ENCODE assay signal across 6 cellular contexts in the genomic region with DNA sequence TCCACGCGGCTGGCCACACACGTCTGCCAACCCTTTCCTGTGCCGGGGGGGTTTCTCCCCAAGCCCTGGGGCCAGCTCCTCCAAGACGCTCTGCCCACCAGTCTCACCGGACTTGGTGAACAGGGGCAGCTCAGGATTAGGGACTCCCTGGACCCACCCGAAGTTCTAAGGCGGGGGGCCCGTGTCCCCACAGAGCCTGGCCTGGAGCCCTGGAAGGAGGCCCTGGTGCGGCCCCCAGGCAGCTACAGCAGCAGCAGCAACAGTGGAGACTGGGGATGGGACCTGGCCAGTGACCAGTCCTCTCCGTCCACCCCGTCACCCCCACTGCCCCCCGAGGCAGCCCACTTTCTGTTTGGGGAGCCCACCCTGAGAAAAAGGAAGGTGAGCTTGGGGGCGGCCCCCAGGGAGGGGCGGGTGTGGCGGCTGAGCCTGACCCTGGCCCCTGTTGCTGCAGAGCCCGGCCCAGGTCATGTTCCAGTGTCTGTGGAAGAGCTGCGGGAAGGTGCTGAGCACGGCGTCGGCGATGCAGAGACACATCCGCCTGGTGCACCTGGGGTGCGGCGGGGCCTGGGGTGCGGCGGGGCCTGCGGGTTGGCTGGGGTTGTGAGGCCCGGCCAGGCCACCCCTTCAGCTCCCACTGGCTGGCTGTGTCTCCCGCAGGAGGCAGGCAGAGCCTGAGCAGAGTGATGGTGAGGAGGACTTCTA. TPM values are rescaled to one million over a fixed set of nuclear protein-coding genes. Genes with fewer than 3 reads are reported as not detected.
A peak's percentile ranks its signal among the peaks of the same experiment; 100 is the strongest.
DNase-seq lines count a peak whose midpoint lies in the region; ATAC-seq and TF ChIP-seq lines count a peak whose summit lies in the region.

No MANE protein-coding gene starts in this region.

- 79 to 83% (median 80%) methylated on average over 15 to 30 of the region's 30 CpGs for WGBS in heart left ventricle, 4 donors

- H3K4me1 ChIP-seq in heart left ventricle (peaks cover 9 to 46% (median 35%) of the 10 kb centered on the region in 12 donors), tibial artery (peaks cover 0 to 41% (median 31%) of the 10 kb centered on the region in 4 donors)

- H3K27ac ChIP-seq in heart left ventricle (peak overlapping the region in 11 of 12 donors; percentile 88 to 99 (median 94)), tibial artery (peak overlapping the region; percentile 97)

- H3K27me3 Mint-ChIP-seq in activated CD4-positive, alpha-beta T cell treated with anti-CD3 and anti-CD28 coated beads, Interleukin-2, amount 10 ng/mL, durations not matched to agents 24 days and 14 days, result no peaks in the 10 kb centered on the region

- no peaks in the 10 kb centered on the region for H3K9me3 ChIP-seq in heart left ventricle
- H3K9me3 ChIP-seq in tibial artery, result no peaks in the 10 kb centered on the region

- peaks cover 5% of the 10 kb centered on the region for H3K4me1 Mint-ChIP-seq in activated CD4-positive, alpha-beta T cell treated with anti-CD3 and anti-CD28 coated beads, Interleukin-2, amount 10 ng/mL, durations not matched to agents 24 days and 14 days

- intact Hi-C loops in activated CD4-positive, alpha-beta T cell treated with anti-CD3 and anti-CD28 coated beads, Interleukin-2, amount 10 ng/mL, durations not matched to agents 24 days and 14 days (cut with micrococcal nuclease), result loop anchor here (5.0 kb wide), 1 partner anchor 35 kb away; a partner anchor contains a TSS
- intact Hi-C loops in heart left ventricle (cut with DNase I) (loop anchor here in 1 of 10 donors (5.0 kb wide), 1 partner anchor 85 kb away; no protein-coding TSS in a partner anchor), tibial artery (cut with DNase I; ENCODE audit: low total_unique reads) (loop anchor here (10.0 kb wide), 1 partner anchor 117 kb away; a partner anchor contains a TSS)

- no peak overlapping the region for H3K27ac Mint-ChIP-seq in activated CD4-positive, alpha-beta T cell treated with anti-CD3 and anti-CD28 coated beads, Interleukin-2, amount 10 ng/mL, durations not matched to agents 24 days and 14 days

- H3K27me3 ChIP-seq in heart left ventricle, result no peaks in the 10 kb centered on the region
- H3K27me3 ChIP-seq in tibial artery, result no peaks in the 10 kb centered on the region

- no peaks in the 10 kb centered on the region for H3K9me3 Mint-ChIP-seq in activated CD4-positive, alpha-beta T cell treated with anti-CD3 and anti-CD28 coated beads, Interleukin-2, amount 10 ng/mL, durations not matched to agents 24 days and 14 days

- H3K36me3 ChIP-seq in heart left ventricle (peaks cover 0 to 54% (median 45%) of the 10 kb centered on the region in 9 donors), tibial artery (peaks cover 22 to 35% (median 23%) of the 10 kb centered on the region in 3 donors)

- H3K36me3 Mint-ChIP-seq in activated CD4-positive, alpha-beta T cell treated with anti-CD3 and anti-CD28 coated beads, Interleukin-2, amount 10 ng/mL, durations not matched to agents 24 days and 14 days (ENCODE audit: low read depth), result peaks cover 3% of the 10 kb centered on the region

- peak overlapping the region; percentile 51 for H3K4me3 Mint-ChIP-seq in activated CD4-positive, alpha-beta T cell treated with anti-CD3 and anti-CD28 coated beads, Interleukin-2, amount 10 ng/mL, durations not matched to agents 24 days and 14 days

- H3K4me3 ChIP-seq in heart left ventricle (peak overlapping the region in 10 of 12 donors; percentile 51 to 81 (median 68)), tibial artery (peak overlapping the region in 1 of 2 donors; percentile 93)

- TF ChIP-seq CTCF in heart left ventricle (IDR thresholded peaks at IDR 0.05) (no peak), tibial artery (IDR thresholded peaks at IDR 0.05) (no peak)

- DNase-seq in activated CD4-positive, alpha-beta T cell treated with anti-CD3 and anti-CD28 coated beads, Interleukin-2, amount 10 ng/mL, durations not matched to agents 24 days and 14 days, result no peak
- no peak for DNase-seq in activated CD4-positive, alpha-beta T cell treated with anti-CD3 and anti-CD28 coated beads for 1 hour
- DNase-seq in heart left ventricle (peak in 1 of 5 donors; percentile 65), tibial artery (no peak), AML-193 (lab: John Stamatoyannopoulos, UW) (no peak), Ammon's horn (ENCODE audit: low spot score) (no peak)

- TF ChIP-seq POLR2A in heart left ventricle (IDR thresholded peaks at IDR 0.05), result no peak

- no peak for ATAC-seq in heart left ventricle

RNA-seq across cellular contexts. Expression of a gene that starts 2.3 kb away (rescaled TPM):
- 41.0 and 43.6 TPM in 2 replicates for total RNA-seq in activated CD4-positive, alpha-beta T cell treated with anti-CD3 and anti-CD28 coated beads, Interleukin-2, amount 10 ng/mL, durations not matched to agents 24 days and 14 days
- 10 to 100 TPM; 41.4 to 82.5 (median 70.7) TPM for total RNA-seq in heart left ventricle
- 10 to 100 TPM; 18.3 to 80.3 TPM for polyA plus RNA-seq in heart left ventricle

RNA-seq across cellular contexts. Expression of a gene that starts 5.4 kb away (rescaled TPM):
- 10.1 and 12.2 TPM in 2 replicates for total RNA-seq in activated CD4-positive, alpha-beta T cell treated with anti-CD3 and anti-CD28 coated beads, Interleukin-2, amount 10 ng/mL, durations not matched to agents 24 days and 14 days
- total RNA-seq in heart left ventricle, result 1 to 10 TPM in 8 of 9 donors, under 1 TPM in 1; 0.95 to 7.1 (median 3.4) TPM
- 1 to 10 TPM; 2.2 to 4.4 TPM for polyA plus RNA-seq in heart left ventricle

RNA-seq across cellular contexts. Expression of a gene that starts 34.0 kb away (rescaled TPM):
- total RNA-seq in activated CD4-positive, alpha-beta T cell treated with anti-CD3 and anti-CD28 coated beads, Interleukin-2, amount 10 ng/mL, durations not matched to agents 24 days and 14 days, result 37.3 and 38.1 TPM in 2 replicates
- 10 to 100 TPM; 12.9 to 22.0 (median 18.5) TPM for total RNA-seq in heart left ventricle
- polyA plus RNA-seq in heart left ventricle, result 10 to 100 TPM; 27.9 to 34.4 TPM

RNA-seq across cellular contexts. Expression of a gene that starts 34.1 kb away (rescaled TPM):
- total RNA-seq in activated CD4-positive, alpha-beta T cell treated with anti-CD3 and anti-CD28 coated beads, Interleukin-2, amount 10 ng/mL, durations not matched to agents 24 days and 14 days, result 63.4 and 70.4 TPM in 2 replicates
- 10 to 100 TPM; 27.3 to 47.8 (median 33.8) TPM for total RNA-seq in heart left ventricle
- 10 to 100 TPM; 35.9 to 38.0 TPM for polyA plus RNA-seq in heart left ventricle

RNA-seq across cellular contexts. Expression of a gene that starts 45.4 kb away (rescaled TPM):
- not detected in 2 replicates for total RNA-seq in activated CD4-positive, alpha-beta T cell treated with anti-CD3 and anti-CD28 coated beads, Interleukin-2, amount 10 ng/mL, durations not matched to agents 24 days and 14 days
- total RNA-seq in heart left ventricle, result 1 to 10 TPM in 4 of 9 donors, under 1 TPM in 4, not detected in 1; 0.42 to 5.7 (median 0.92) TPM
- 1 to 10 TPM; 2.9 to 6.4 TPM for polyA plus RNA-seq in heart left ventricle
